In genomic region chr16:51818342-51818944, GRCh38 we compare ENCODE assay signal across 9 cellular contexts.
DNase-seq lines count a peak whose midpoint lies in the region; ATAC-seq and TF ChIP-seq lines count a peak whose summit lies in the region.
"Had no signal": no experiment of that assay in that cellular context is flagged by ENCODE, and none has a peak within 500 bp of the region (broad histone marks: within the 10 kb centered on the region; RNA-seq: fewer than 3 reads in every experiment).

No MANE protein-coding gene starts in this region.

- H3K36me3 ChIP-seq in WERI-Rb-1 = no peaks in the 10 kb centered on the region
- no peaks in the 10 kb centered on the region for H3K36me3 ChIP-seq in gastroesophageal sphincter

- no peaks in the 10 kb centered on the region for H3K9me3 Mint-ChIP-seq in activated CD4-positive, alpha-beta T cell treated with anti-CD3 and anti-CD28 coated beads, Interleukin-2, amount 10 ng/mL, durations not matched to agents 24 days and 14 days
- H3K9me3 Mint-ChIP-seq: activated naive CD8-positive, alpha-beta T cell treated with anti-CD3 and anti-CD28 coated beads, Interleukin-2, amount 10 ng/mL, durations not matched to agents 7 days and 5 days had no signal

- peak; percentile 63 for DNase-seq in activated CD4-positive, alpha-beta T cell treated with anti-CD3 and anti-CD28 coated beads, Interleukin-2, amount 10 ng/mL, durations not matched to agents 24 days and 14 days
- no peak for DNase-seq in activated CD4-positive, alpha-beta T cell treated with anti-CD3 and anti-CD28 coated beads for 1 hour
- peak; percentile 21 for DNase-seq in KBM-7
- DNase-seq in WERI-Rb-1 = peak; percentile 46
- peak; percentile 66 for DNase-seq in iPS-NIHi7 (ENCODE audit: extremely low spot score)
- no peak for DNase-seq in OCI-M2 (lab: John Stamatoyannopoulos, UW; ENCODE audit: unreplicated experiment)
- DNase-seq: activated naive CD8-positive, alpha-beta T cell treated with anti-CD3 and anti-CD28 coated beads, Interleukin-2, amount 10 ng/mL, durations not matched to agents 7 days and 5 days had no signal

- H3K27ac ChIP-seq in WERI-Rb-1 (no peak overlapping the region), gastroesophageal sphincter (no peak overlapping the region)

- no peaks in the 10 kb centered on the region for H3K4me1 ChIP-seq in gastroesophageal sphincter

- no peaks in the 10 kb centered on the region for H3K36me3 Mint-ChIP-seq in activated CD4-positive, alpha-beta T cell treated with anti-CD3 and anti-CD28 coated beads, Interleukin-2, amount 10 ng/mL, durations not matched to agents 24 days and 14 days (ENCODE audit: low read depth)
- H3K36me3 Mint-ChIP-seq: activated naive CD8-positive, alpha-beta T cell treated with anti-CD3 and anti-CD28 coated beads, Interleukin-2, amount 10 ng/mL, durations not matched to agents 7 days and 5 days had no signal

- H3K27me3 Mint-ChIP-seq in activated CD4-positive, alpha-beta T cell treated with anti-CD3 and anti-CD28 coated beads, Interleukin-2, amount 10 ng/mL, durations not matched to agents 24 days and 14 days = no peaks in the 10 kb centered on the region
- H3K27me3 Mint-ChIP-seq: activated naive CD8-positive, alpha-beta T cell treated with anti-CD3 and anti-CD28 coated beads, Interleukin-2, amount 10 ng/mL, durations not matched to agents 7 days and 5 days had no signal

- no peak overlapping the region for H3K27ac Mint-ChIP-seq in activated CD4-positive, alpha-beta T cell treated with anti-CD3 and anti-CD28 coated beads, Interleukin-2, amount 10 ng/mL, durations not matched to agents 24 days and 14 days
- H3K27ac Mint-ChIP-seq: activated naive CD8-positive, alpha-beta T cell treated with anti-CD3 and anti-CD28 coated beads, Interleukin-2, amount 10 ng/mL, durations not matched to agents 7 days and 5 days had no signal

- H3K9me3 ChIP-seq in WERI-Rb-1 (ENCODE audit: severe bottlenecking) = no peaks in the 10 kb centered on the region
- peaks cover 0 to 5% (median 0%) of the 10 kb centered on the region in 3 donors for H3K9me3 ChIP-seq in gastroesophageal sphincter

- peak; percentile 76 for TF ChIP-seq CTCF in WERI-Rb-1 (IDR thresholded peaks at IDR 0.05; ENCODE audit: low read depth, low read length)
- peak in 1 of 4 experiments; percentile 25 for TF ChIP-seq CTCF in gastroesophageal sphincter (IDR thresholded peaks at IDR 0.05)

- H3K4me3 Mint-ChIP-seq in activated CD4-positive, alpha-beta T cell treated with anti-CD3 and anti-CD28 coated beads, Interleukin-2, amount 10 ng/mL, durations not matched to agents 24 days and 14 days = no peak overlapping the region
- H3K4me3 Mint-ChIP-seq: activated naive CD8-positive, alpha-beta T cell treated with anti-CD3 and anti-CD28 coated beads, Interleukin-2, amount 10 ng/mL, durations not matched to agents 7 days and 5 days had no signal

- H3K27me3 ChIP-seq in WERI-Rb-1 (ENCODE audit: insufficient read depth, low read depth, severe bottlenecking) = no peaks in the 10 kb centered on the region
- H3K27me3 ChIP-seq in gastroesophageal sphincter = no peaks in the 10 kb centered on the region

- TF ChIP-seq EP300 in gastroesophageal sphincter (IDR thresholded peaks at IDR 0.05) = no peak

- no peak overlapping the region for H3K4me3 ChIP-seq in WERI-Rb-1 (ENCODE audit: low read depth, low read length)
- no peak overlapping the region for H3K4me3 ChIP-seq in gastroesophageal sphincter

- WGBS in gastroesophageal sphincter (ENCODE audit: low coverage in 1 of 2), 2 donors = 28 to 34% methylated on average over 4 of the region's 4 CpGs

- TF ChIP-seq POLR2A in gastroesophageal sphincter (IDR thresholded peaks at IDR 0.05) = no peak

- H3K4me1 Mint-ChIP-seq in activated CD4-positive, alpha-beta T cell treated with anti-CD3 and anti-CD28 coated beads, Interleukin-2, amount 10 ng/mL, durations not matched to agents 24 days and 14 days = no peaks in the 10 kb centered on the region
- H3K4me1 Mint-ChIP-seq: activated naive CD8-positive, alpha-beta T cell treated with anti-CD3 and anti-CD28 coated beads, Interleukin-2, amount 10 ng/mL, durations not matched to agents 7 days and 5 days had no signal

- intact Hi-C loops in activated CD4-positive, alpha-beta T cell treated with anti-CD3 and anti-CD28 coated beads, Interleukin-2, amount 10 ng/mL, durations not matched to agents 24 days and 14 days (cut with micrococcal nuclease) = no loop called here

- ATAC-seq in gastroesophageal sphincter (no peak), HG02938 (IDR thresholded peaks at IDR 0.05; ENCODE audit: unreplicated experiment) (no peak)

- in situ Hi-C loops in KBM-7 (cut with MboI; ENCODE audit: low pct_unique_long_range_greater_than_20kb, low sequenced_read_pairs) = no loop called here

Comparison
In these comparisons a context has a peak if more than half of its experiments do, and no peak if none do; other contexts are left out.
1. DNase-seq: peak in activated CD4-positive, alpha-beta T cell treated with anti-CD3 and anti-CD28 coated beads, Interleukin-2, amount 10 ng/mL, durations not matched to agents 24 days and 14 days (single experiment), KBM-7 (single experiment), WERI-Rb-1 (single experiment) and iPS-NIHi7 (single experiment); none in activated CD4-positive, alpha-beta T cell treated with anti-CD3 and anti-CD28 coated beads for 1 hour (single experiment) and OCI-M2 (single experiment).